Comparison of ENCODE assay signal across 24 cellular contexts in genomic region chr22:49107561-49107960, GRCh38.
DNase-seq lines count a peak whose midpoint lies in the region; ATAC-seq, FAIRE-seq and TF ChIP-seq lines count a peak whose summit lies in the region.
"Had no signal": no experiment of that assay in that cellular context is flagged by ENCODE, and none has a peak within 500 bp of the region (broad histone marks: within the 10 kb centered on the region; RNA-seq: fewer than 3 reads in every experiment).

No MANE protein-coding gene starts in this region.

- FAIRE-seq in kidney (lab: Jason Lieb, UNC): no peak
- FAIRE-seq: A204.1, GM12878, GM19239 had no signal

- no peak overlapping the region for H3K9ac ChIP-seq in kidney (ENCODE audit: low read length in 2 of 2)
- H3K9ac ChIP-seq: GM23248 had no signal

- no peaks in the 10 kb centered on the region for H3K9me3 ChIP-seq in left ventricle myocardium inferior (replicated peaks)
- no peaks in the 10 kb centered on the region for H3K9me3 ChIP-seq in kidney (ENCODE audit: control insufficient read depth in 1 of 2, low read length in 2 of 2)
- no peaks in the 10 kb centered on the region for H3K9me3 ChIP-seq in uterus
- H3K9me3 ChIP-seq in breast epithelium: no peaks in the 10 kb centered on the region

- DNase-seq in cardiac septum (ENCODE audit: low spot score) (peak; percentile 33), left ventricle myocardium inferior (no peak), kidney (peak; percentile 32), omental fat pad (ENCODE audit: low spot score) (peak; percentile 14), uterus (no peak), breast epithelium (ENCODE audit: low spot score in 2 of 2) (no peak), NCI-H128 (lab: John Stamatoyannopoulos, UW; ENCODE audit: unreplicated experiment) (no peak)
- DNase-seq: ACHN; BE2C; C1 segment of cervical spinal cord; CD4-positive, CD25-positive, alpha-beta regulatory T cell; CD8-positive, alpha-beta memory T cell; COR-L47; DMS 273 treated with DMSO at 0.1 percent for 48 hours; DMS53; DND-41; EL; GM23248; HFFc6 had no signal

- ATAC-seq in omental fat pad (ENCODE audit: low FRiP score): no peak
- ATAC-seq: GM12878, HCT116 had no signal

- no peak overlapping the region for H3K4me3 ChIP-seq in left ventricle myocardium inferior
- no peak overlapping the region for H3K4me3 ChIP-seq in kidney (ENCODE audit: low read length in 2 of 2)
- no peak overlapping the region for H3K4me3 ChIP-seq in uterus
- no peak overlapping the region for H3K4me3 ChIP-seq in breast epithelium
- H3K4me3 ChIP-seq: GM12878, GM23248 had no signal

- TF ChIP-seq POLR2A in uterus (IDR thresholded peaks at IDR 0.05): no peak
- TF ChIP-seq POLR2A in breast epithelium (IDR thresholded peaks at IDR 0.05): no peak

- no peak overlapping the region for H3K27ac ChIP-seq in left ventricle myocardium inferior (replicated peaks)
- no peak overlapping the region for H3K27ac ChIP-seq in kidney (ENCODE audit: low read depth in 2 of 2, low read length in 2 of 2)
- no peak overlapping the region for H3K27ac ChIP-seq in uterus
- no peak overlapping the region for H3K27ac ChIP-seq in breast epithelium
- H3K27ac ChIP-seq: GM23248, HL-60 had no signal

- H3K36me3 ChIP-seq in left ventricle myocardium inferior (no peaks in the 10 kb centered on the region), kidney (ENCODE audit: control insufficient read depth in 1 of 2, insufficient read depth in 2 of 2, low read length in 2 of 2) (no peaks in the 10 kb centered on the region), uterus (no peaks in the 10 kb centered on the region), breast epithelium (no peaks in the 10 kb centered on the region)
- H3K36me3 ChIP-seq: BE2C had no signal

- H3K27me3 ChIP-seq in left ventricle myocardium inferior (ENCODE audit: low read depth): peaks cover 87% of the 10 kb centered on the region
- H3K27me3 ChIP-seq in uterus: no peaks in the 10 kb centered on the region
- peaks cover 0 to 54% of the 10 kb centered on the region in 2 donors for H3K27me3 ChIP-seq in breast epithelium
- H3K27me3 ChIP-seq: BE2C had no signal

- intact Hi-C loops in cardiac septum (cut with DNase I): no loop called here
- intact Hi-C loops in left ventricle myocardium inferior (cut with micrococcal nuclease): no loop called here
- intact Hi-C loops in kidney (cut with DNase I): no loop called here
- intact Hi-C loops in uterus (cut with DNase I; ENCODE audit: low total_unique reads): no loop called here
- intact Hi-C loops in breast epithelium (cut with DNase I; ENCODE audit: low total_unique reads): no loop called here

- H3K4me1 ChIP-seq in left ventricle myocardium inferior: no peaks in the 10 kb centered on the region
- H3K4me1 ChIP-seq in kidney (ENCODE audit: control insufficient read depth in 1 of 2, insufficient read depth in 1 of 2, low read depth in 1 of 2, low read length in 2 of 2): no peaks in the 10 kb centered on the region
- no peaks in the 10 kb centered on the region for H3K4me1 ChIP-seq in uterus
- H3K4me1 ChIP-seq in breast epithelium: no peaks in the 10 kb centered on the region
- H3K4me1 ChIP-seq: BE2C had no signal

- TF ChIP-seq CTCF in left ventricle myocardium inferior (IDR thresholded peaks at IDR 0.05; ENCODE audit: borderline replicate concordance) (no peak), kidney (IDR thresholded peaks at IDR 0.05; ENCODE audit: borderline replicate concordance, extremely low read depth, insufficient read depth) (no peak), omental fat pad (IDR thresholded peaks at IDR 0.05) (no peak), uterus (IDR thresholded peaks at IDR 0.05) (no peak), breast epithelium (IDR thresholded peaks at IDR 0.05) (no peak)

Comparison
In these comparisons a context has a peak if more than half of its experiments do, and no peak if none do; other contexts are left out.
1. DNase-seq: peak in cardiac septum (single experiment), kidney (single experiment) and omental fat pad (single experiment); none in left ventricle myocardium inferior (single experiment), uterus (0 of 2), breast epithelium (0 of 2) and NCI-H128 (single experiment).